Comparison of ENCODE assay signal across 11 cellular contexts in genomic region chr2:239393401-239393940, GRCh38. TPM values are rescaled to one million over a fixed set of nuclear protein-coding genes. Genes with fewer than 3 reads are reported as not detected.
DNase-seq lines count a peak whose midpoint lies in the region; FAIRE-seq and TF ChIP-seq lines count a peak whose summit lies in the region.
"Had no signal": no experiment of that assay in that cellular context is flagged by ENCODE, and none has a peak within 500 bp of the region (broad histone marks: within the 10 kb centered on the region; RNA-seq: fewer than 3 reads in every experiment).

No MANE protein-coding gene starts in this region.

- H4K20me1 ChIP-seq in osteoblast (ENCODE audit: insufficient read depth, low read length) = peaks cover 40% of the 10 kb centered on the region

- no peak overlapping the region for H3K27ac ChIP-seq in osteoblast (ENCODE audit: low read depth, low read length)

- no peak for DNase-seq in CD14-positive monocyte (ENCODE audit: low spot score)
- DNase-seq in MG63 = peak; percentile 25
- DNase-seq in fibroblast of peridontal ligament (ENCODE audit: extremely low read depth) = peak; percentile 6
- peak; percentile 85 for DNase-seq in osteoblast (ENCODE audit: insufficient read length, low spot score, missing footprints)
- no peak for DNase-seq in GM19239 (ENCODE audit: insufficient read length, low spot score)
- no peak for DNase-seq in DMS79 treated with DMSO at 0.1 percent for 48 hours (lab: John Stamatoyannopoulos, UW)
- DNase-seq in LoVo (ENCODE audit: low spot score) = no peak
- DNase-seq: activated CD4-positive, alpha-beta T cell treated with anti-CD3 and anti-CD28 coated beads, Interleukin-2, amount 10 ng/mL, durations not matched to agents 24 days and 14 days; NCI-H69; stimulated activated CD4-positive, alpha-beta T cell treated with anti-CD3 and anti-CD28 coated beads, Interleukin-2, amount 100 ng/mL, for 48 hours had no signal

- peaks cover 40% of the 10 kb centered on the region for H3K4me1 Mint-ChIP-seq in CD14-positive monocyte

- intact Hi-C loops in CD14-positive monocyte (cut with micrococcal nuclease) = loop anchor here in 1 of 2 donors (10.0 kb wide), 1 partner anchor 119 kb away; no protein-coding TSS in a partner anchor

- H3K4me2 ChIP-seq in osteoblast (ENCODE audit: insufficient read depth, low read length) = no peak overlapping the region

- H3K4me1 ChIP-seq in osteoblast (ENCODE audit: insufficient read depth, low read length) = no peaks in the 10 kb centered on the region

- H3K36me3 ChIP-seq in MG63 (0 out of 2 replicates have a peak, but pooled peaks cover 3% of the 10 kb centered on the region), osteoblast (ENCODE audit: insufficient read depth, low read length) (peaks cover 3% of the 10 kb centered on the region)

- TF ChIP-seq CTCF in CD14-positive monocyte (IDR thresholded peaks at IDR 0.05) = no peak
- TF ChIP-seq CTCF in osteoblast (IDR thresholded peaks at IDR 0.05; ENCODE audit: extremely low read depth, low read depth, low read length) = no peak

- H3K36me3 Mint-ChIP-seq in CD14-positive monocyte = peaks cover 27 to 43% of the 10 kb centered on the region in 2 donors

- peak overlapping the region in 5 of 7 donors; percentile 33 to 84 (median 66) for H3K27ac Mint-ChIP-seq in CD14-positive monocyte
- H3K27ac Mint-ChIP-seq: activated CD4-positive, alpha-beta T cell treated with anti-CD3 and anti-CD28 coated beads, Interleukin-2, amount 10 ng/mL, durations not matched to agents 24 days and 14 days; activated naive CD4-positive, alpha-beta T cell treated with anti-CD3 and anti-CD28 coated beads, Interleukin-2, amount 50 U/mL, for 24 hours had no signal

- no peaks in the 10 kb centered on the region for H3K9me3 ChIP-seq in MG63
- H3K9me3 ChIP-seq in osteoblast (ENCODE audit: low read depth, low read length) = no peaks in the 10 kb centered on the region

- H3K79me2 ChIP-seq in osteoblast (ENCODE audit: insufficient read depth, low read length) = peaks cover 63% of the 10 kb centered on the region

- peaks cover 2 to 11% (median 5%) of the 10 kb centered on the region in 7 donors for H3K9me3 Mint-ChIP-seq in CD14-positive monocyte
- H3K9me3 Mint-ChIP-seq: activated CD4-positive, alpha-beta T cell treated with anti-CD3 and anti-CD28 coated beads, Interleukin-2, amount 10 ng/mL, durations not matched to agents 24 days and 14 days; activated naive CD4-positive, alpha-beta T cell treated with anti-CD3 and anti-CD28 coated beads, Interleukin-2, amount 50 U/mL, for 24 hours had no signal

- H2AFZ ChIP-seq in osteoblast (ENCODE audit: low read length) = no peak overlapping the region

- no peak overlapping the region for H3K4me3 Mint-ChIP-seq in CD14-positive monocyte
- H3K4me3 Mint-ChIP-seq: activated CD4-positive, alpha-beta T cell treated with anti-CD3 and anti-CD28 coated beads, Interleukin-2, amount 10 ng/mL, durations not matched to agents 24 days and 14 days; activated naive CD4-positive, alpha-beta T cell treated with anti-CD3 and anti-CD28 coated beads, Interleukin-2, amount 50 U/mL, for 24 hours had no signal

- no peak overlapping the region for H3K4me3 ChIP-seq in MG63
- H3K4me3 ChIP-seq in osteoblast (ENCODE audit: insufficient read depth, low read length) = no peak overlapping the region

- no peaks in the 10 kb centered on the region for H3K27me3 Mint-ChIP-seq in CD14-positive monocyte (ENCODE audit: low read depth in 3 of 3)
- H3K27me3 Mint-ChIP-seq: activated CD4-positive, alpha-beta T cell treated with anti-CD3 and anti-CD28 coated beads, Interleukin-2, amount 10 ng/mL, durations not matched to agents 24 days and 14 days; activated naive CD4-positive, alpha-beta T cell treated with anti-CD3 and anti-CD28 coated beads, Interleukin-2, amount 50 U/mL, for 24 hours had no signal

- no peaks in the 10 kb centered on the region for H3K27me3 ChIP-seq in MG63
- H3K27me3 ChIP-seq in osteoblast (ENCODE audit: insufficient read depth, low read length) = no peaks in the 10 kb centered on the region

- FAIRE-seq in GM19239 (lab: Jason Lieb, UNC) = no peak

RNA-seq across cellular contexts. Expression of gene HDAC4, which starts 7.3 kb away (rescaled TPM):
- polyA plus RNA-seq in CD14-positive monocyte = 1 to 10 TPM; 3.3 to 4.5 TPM
- total RNA-seq in MG63 (2014; rRNA removed; shearing (Covaris generic); ENCODE audit: low replicate concordance) = 5.2 and 27.3 TPM in 2 replicates
- 23.3 and 30.8 TPM in 2 replicates for total RNA-seq in osteoblast

Comparison
In these comparisons a context has a peak if more than half of its experiments do, and no peak if none do; other contexts are left out.
1. DNase-seq: peak in MG63 (single experiment), fibroblast of peridontal ligament (single experiment) and osteoblast (single experiment); none in CD14-positive monocyte (single experiment), GM19239 (single experiment), DMS79 treated with DMSO at 0.1 percent for 48 hours (single experiment) and LoVo (single experiment).